ENCODE assay signal across 8 cellular contexts in the genomic region with DNA sequence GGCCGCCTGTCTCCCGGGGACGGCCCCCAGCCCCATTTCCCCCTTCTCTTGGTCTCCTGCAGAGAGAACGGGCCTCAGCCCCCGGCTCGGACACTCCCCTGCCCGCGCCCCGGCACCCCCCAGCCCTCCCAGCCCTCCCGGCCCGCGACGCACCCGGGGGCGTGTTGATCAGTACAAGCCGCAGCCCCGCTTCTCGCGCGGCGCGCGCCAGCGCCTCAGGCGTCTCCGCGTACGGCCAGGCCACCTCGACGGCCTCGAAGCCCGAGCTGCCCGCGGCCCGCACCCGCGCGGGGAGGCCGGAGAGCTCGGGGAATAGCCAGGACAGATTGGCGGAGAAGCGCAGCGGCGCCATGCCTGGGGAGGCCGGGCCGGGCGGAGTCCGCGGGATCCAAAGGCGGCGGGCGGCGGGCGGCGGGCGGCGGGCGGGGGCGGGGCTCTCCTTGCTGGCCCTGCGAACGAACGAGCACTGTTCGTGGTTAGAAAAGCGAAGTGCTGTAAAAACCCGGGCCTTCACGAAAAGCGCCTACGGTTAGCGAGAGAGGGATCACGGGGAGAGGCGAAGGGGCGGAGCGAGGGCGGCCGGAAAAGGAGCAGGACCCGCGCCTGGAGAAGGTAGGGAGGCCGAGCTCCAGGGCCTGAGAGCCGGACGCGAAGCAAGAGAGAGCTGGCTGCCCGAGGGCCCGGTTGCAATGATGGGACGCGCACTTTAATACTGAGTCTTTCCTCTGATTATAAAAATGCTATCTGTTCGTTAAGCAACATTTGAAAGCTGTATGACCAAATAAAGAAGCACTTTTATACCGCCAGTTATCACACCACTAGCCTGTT. TPM values are rescaled to one million over a fixed set of nuclear protein-coding genes. Genes with fewer than 3 reads are reported as not detected.
DNase-seq lines count a peak whose midpoint lies in the region; ATAC-seq lines count a peak whose summit lies in the region.

A gene with protein sequence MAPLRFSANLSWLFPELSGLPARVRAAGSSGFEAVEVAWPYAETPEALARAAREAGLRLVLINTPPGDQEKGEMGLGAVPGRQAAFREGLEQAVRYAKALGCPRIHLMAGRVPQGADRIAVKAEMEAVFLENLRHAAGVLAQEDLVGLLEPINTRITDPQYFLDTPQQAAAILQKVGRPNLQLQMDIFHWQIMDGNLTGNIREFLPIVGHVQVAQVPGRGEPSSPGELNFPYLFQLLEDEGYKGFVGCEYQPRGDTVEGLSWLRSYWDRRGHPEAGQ (minus strand): TSS at position 490 of the 828 bp plus-strand sequence. CDS start 138 bp downstream, at position 352.

- ATAC-seq in HG03460 (IDR thresholded peaks at IDR 0.05; ENCODE audit: unreplicated experiment), result peak; percentile 47
- ATAC-seq in HG03457 (IDR thresholded peaks at IDR 0.05; ENCODE audit: unreplicated experiment), result no peak

- peak within 1 kb of the TSS; percentile 85 for H3K27ac ChIP-seq in epithelial cell of prostate

- in situ Hi-C loops in Caki2 (cut with HindIII; ENCODE audit: low pct_unique_long_range_greater_than_20kb, low sequenced_read_pairs), result no loop called here

- DNase-seq in Caki2 (ENCODE audit: low read depth) (peak; percentile 84), NOMO-1 treated with dmso at 0.1 percent for 144 hours (lab: John Stamatoyannopoulos, UW; ENCODE audit: unreplicated experiment) (peak; percentile 90), activated T-cell treated with anti-CD3 and anti-CD28 coated beads for 48 hours (ENCODE audit: low read depth) (peak; percentile 64), epithelial cell of prostate (ENCODE audit: low read depth, low spot score) (no peak), middle frontal gyrus (ENCODE audit: extremely low spot score, low spot score) (peak; percentile 47)
- DNase-seq in stimulated activated CD8-positive, alpha-beta memory T cell treated with anti-CD3 and anti-CD28 coated beads, Interleukin-2, amount 100 ng/mL, for 1 hour (ENCODE audit: low read depth in 2 of 2), result peak; percentile 7 to 34

RNA-seq across cellular contexts. Expression of the gene that starts here (rescaled TPM):
- total RNA-seq in Caki2 (2014; rRNA removed; shearing (Covaris generic); ENCODE audit: low replicate concordance), result 40.6 and 79.4 TPM in 2 replicates
